In genomic region chr20:19758888-19759331, GRCh38 we compare ENCODE assay signal across 8 cellular contexts. TPM values are rescaled to one million over a fixed set of nuclear protein-coding genes. Genes with fewer than 3 reads are reported as not detected.
DNase-seq lines count a peak whose midpoint lies in the region; TF ChIP-seq lines count a peak whose summit lies in the region.

No MANE protein-coding gene starts in this region.

- 5 to 7% methylated on average over 25 to 28 of the region's 28 CpGs for WGBS in esophagus, 2 donors

- H3K27me3 ChIP-seq in esophagus (ENCODE audit: control insufficient read depth in 1 of 2, insufficient read depth in 2 of 2, low read length in 2 of 2) = no peaks in the 10 kb centered on the region
- no peaks in the 10 kb centered on the region for H3K27me3 ChIP-seq in uterus

- H3K4me1 Mint-ChIP-seq in mesothelial cell of epicardium = peaks cover 50% of the 10 kb centered on the region

- TF ChIP-seq POLR2A in uterus (IDR thresholded peaks at IDR 0.05) = no peak

- intact Hi-C loops in uterus (cut with DNase I; ENCODE audit: low total_unique reads) = no loop called here

- peaks cover 9% of the 10 kb centered on the region for H3K36me3 Mint-ChIP-seq in mesothelial cell of epicardium

- H3K27ac ChIP-seq in esophagus (ENCODE audit: low read depth in 2 of 2, low read length in 1 of 2) (peak overlapping the region; percentile 93), uterus (peak overlapping the region; percentile 95 to 96)

- H3K36me3 ChIP-seq in esophagus (ENCODE audit: control insufficient read depth in 2 of 2, insufficient read depth in 2 of 2, low read length in 1 of 2) = no peaks in the 10 kb centered on the region
- no peaks in the 10 kb centered on the region for H3K36me3 ChIP-seq in uterus

- DNase-seq in AG10803 (ENCODE audit: low read depth) = peak; percentile 50
- DNase-seq in NCI-H82 treated with DMSO at 0.1 percent for 48 hours (lab: John Stamatoyannopoulos, UW; ENCODE audit: unreplicated experiment) = peak; percentile 81
- DNase-seq in mesothelial cell of epicardium (ENCODE audit: low spot score in 2 of 2, unreplicated experiment in 2 of 2) = peak in 1 of 2 experiments; percentile 62
- peak; percentile 55 to 64 for DNase-seq in uterus
- DNase-seq in HCEC 1CT = no peak
- no peak for DNase-seq in NCI-H2081 (lab: John Stamatoyannopoulos, UW)
- DNase-seq in cortex of kidney (lab: John Stamatoyannopoulos, UW) = no peak

- no peaks in the 10 kb centered on the region for H3K9me3 Mint-ChIP-seq in mesothelial cell of epicardium

- H3K27me3 Mint-ChIP-seq in mesothelial cell of epicardium (ENCODE audit: low read depth) = no peaks in the 10 kb centered on the region

- TF ChIP-seq CTCF in AG10803 (conservative IDR thresholded peaks at IDR 0.05; ENCODE audit: low read length) = no peak
- TF ChIP-seq CTCF in mesothelial cell of epicardium (IDR thresholded peaks at IDR 0.05; ENCODE audit: unreplicated experiment) = no peak
- TF ChIP-seq CTCF in uterus (IDR thresholded peaks at IDR 0.05) = peak in 1 of 4 experiments; percentile 13

- peak overlapping the region; percentile 95 for H3K27ac Mint-ChIP-seq in mesothelial cell of epicardium

- peak overlapping the region; percentile 92 for H3K4me3 Mint-ChIP-seq in mesothelial cell of epicardium

- H3K4me3 ChIP-seq in AG10803 (ENCODE audit: low read length) = peak overlapping the region; percentile 92
- peak overlapping the region; percentile 71 for H3K4me3 ChIP-seq in esophagus (ENCODE audit: low read depth in 1 of 2, low read length in 2 of 2)
- H3K4me3 ChIP-seq in uterus = peak overlapping the region; percentile 73 to 82

- H3K9me3 ChIP-seq in esophagus (ENCODE audit: control insufficient read depth in 2 of 2, insufficient read depth in 1 of 2, low read depth in 1 of 2, low read length in 1 of 2) (no peaks in the 10 kb centered on the region), uterus (no peaks in the 10 kb centered on the region)

- peaks cover 0 to 2% of the 10 kb centered on the region in 2 donors for H3K4me1 ChIP-seq in esophagus (ENCODE audit: control insufficient read depth in 2 of 2, insufficient read depth in 2 of 2, low read length in 1 of 2)
- H3K4me1 ChIP-seq in uterus = peaks cover 0 to 4% of the 10 kb centered on the region in 2 donors

RNA-seq across cellular contexts. Expression of gene RIN2, which starts 0.9 kb away (rescaled TPM):
- polyA plus RNA-seq in esophagus = 10 to 100 TPM; 11.8 to 14.0 TPM
- total RNA-seq in mesothelial cell of epicardium (57.9 to 63.1 TPM (median 59.4 TPM) in 3 replicates), uterus (10 to 100 TPM; 29.7 to 77.5 (median 59.6) TPM)

Comparison
In these comparisons a context has a peak if more than half of its experiments do, and no peak if none do; other contexts are left out.
1. DNase-seq: peak in AG10803 (single experiment), NCI-H82 treated with DMSO at 0.1 percent for 48 hours (single experiment) and uterus (2 of 2); none in HCEC 1CT (single experiment), NCI-H2081 (0 of 2) and cortex of kidney (single experiment).
2. Peak in every context shown above with its lines, with median percentiles within 50 percentile points of each other: H3K4me3 ChIP-seq.